Comparison of ENCODE assay signal across 35 cellular contexts in the genomic region with DNA sequence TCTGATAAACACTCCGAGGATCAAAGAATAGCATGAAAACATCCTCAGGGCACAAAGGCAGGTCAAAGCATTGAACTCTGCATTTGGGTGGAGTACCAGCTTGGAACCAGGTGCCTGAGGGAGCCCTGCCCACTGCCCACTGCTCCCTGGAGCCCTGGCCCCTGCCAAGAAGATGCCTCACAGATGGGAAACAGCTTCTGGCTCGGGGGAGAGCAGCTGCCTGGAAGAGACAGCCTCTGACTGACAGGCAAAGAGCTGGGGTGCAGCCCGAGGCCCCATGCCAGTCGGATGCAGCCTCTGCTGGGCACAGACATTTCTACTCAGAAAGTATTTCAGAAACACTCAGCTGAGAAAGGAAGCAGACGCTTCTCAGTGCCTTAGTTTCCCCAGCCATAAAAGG. TPM values are rescaled to one million over a fixed set of nuclear protein-coding genes. Genes with fewer than 3 reads are reported as not detected.
DNase-seq lines count a peak whose midpoint lies in the region; ATAC-seq, FAIRE-seq and TF ChIP-seq lines count a peak whose summit lies in the region.
"Had no signal": no experiment of that assay in that cellular context is flagged by ENCODE, and none has a peak within 500 bp of the region (broad histone marks: within the 10 kb centered on the region; RNA-seq: fewer than 3 reads in every experiment).

No MANE protein-coding gene starts in this region.

- TF ChIP-seq CTCF in lower lobe of right lung (IDR thresholded peaks at IDR 0.05) (no peak), brain microvascular endothelial cell (IDR thresholded peaks at IDR 0.05; ENCODE audit: low read depth, low read length, missing control alignments) (no peak)

- no peak overlapping the region for H3K27ac ChIP-seq in lower lobe of right lung
- no peak overlapping the region for H3K27ac ChIP-seq in skeletal muscle tissue (ENCODE audit: low read depth, low read length)
- no peak overlapping the region for H3K27ac ChIP-seq in brain microvascular endothelial cell
- H3K27ac ChIP-seq: ascending aorta, cardiac muscle cell, esophagus muscularis mucosa, neutrophil, PC-9, VCaP had no signal

- DNase-seq in NCI-H2171 treated with DMSO at 0.1 percent for 48 hours (lab: John Stamatoyannopoulos, UW) (peak; percentile 61), NCI-H2171 (lab: John Stamatoyannopoulos, UW) (no peak), NCI-H69 (lab: John Stamatoyannopoulos, UW) (peak; percentile 84), lower lobe of right lung (peak; percentile 19), RCC 7860 (ENCODE audit: low spot score) (no peak), brain microvascular endothelial cell (no peak), NCI-H2196 (lab: John Stamatoyannopoulos, UW; ENCODE audit: unreplicated experiment) (no peak)
- DNase-seq: activated CD4-positive, alpha-beta T cell treated with anti-CD3 and anti-CD28 coated beads, Interleukin-2, amount 10 ng/mL, durations not matched to agents 24 days and 14 days; activated gamma-delta T cell treated with Interleukin-2 at 50 U/mL for 16 hours; activated naive CD8-positive, alpha-beta T cell treated with anti-CD3 and anti-CD28 coated beads, Interleukin-2, amount 10 ng/mL, durations not matched to agents 7 days and 5 days; activated T-cell treated with anti-CD3 and anti-CD28 coated beads, Interleukin-2, amount 50 U/mL, for 1 hour; Calu3; CD4-positive, CD25-positive, alpha-beta regulatory T cell; DND-41; foreskin fibroblast; GOT3; midbrain; naive B cell; NCI-H1436 treated with DMSO at 0.1 percent for 48 hours; NCI-H524 treated with DMSO at 0.1 percent for 48 hours; PC-9; substantia nigra; T1000 had no signal

- H3K36me3 ChIP-seq in lower lobe of right lung (no peaks in the 10 kb centered on the region), skeletal muscle tissue (ENCODE audit: control insufficient read depth in 3 of 3, insufficient read depth in 3 of 3, low read length in 3 of 3) (no peaks in the 10 kb centered on the region), brain microvascular endothelial cell (replicated peaks) (no peaks in the 10 kb centered on the region)
- H3K36me3 ChIP-seq: ascending aorta, cardiac muscle cell, esophagus muscularis mucosa, neutrophil had no signal

- in situ Hi-C loops in brain microvascular endothelial cell (cut with HindIII; ENCODE audit: low pct_ligation_motif_present, low sequenced_read_pairs): no loop called here

- intact Hi-C loops in lower lobe of right lung (cut with DNase I): no loop called here

- H3K9ac ChIP-seq in skeletal muscle tissue (ENCODE audit: low read depth in 1 of 3, low read length in 3 of 3): peak overlapping the region in 2 of 3 donors; percentile 40

- H3K4me3 ChIP-seq in lower lobe of right lung (no peak overlapping the region), skeletal muscle tissue (ENCODE audit: low read length in 3 of 3) (no peak overlapping the region), brain microvascular endothelial cell (ENCODE audit: low read depth, low read length) (no peak overlapping the region)
- H3K4me3 ChIP-seq: ascending aorta, cardiac muscle cell, esophagus muscularis mucosa, PC-9 had no signal

- ATAC-seq in lower lobe of right lung: no peak
- ATAC-seq: stimulated activated memory B cell treated with anti-CD40 and anti-IgM and Interleukin-4, amounts not matched to agents 10 μg/mL and 1 μg/mL and 100 μg/mL, for 72 hours had no signal

- H3K4me1 ChIP-seq in lower lobe of right lung (no peaks in the 10 kb centered on the region), skeletal muscle tissue (ENCODE audit: control insufficient read depth in 3 of 3, insufficient read depth in 3 of 3, low read length in 3 of 3) (peaks cover 10 to 20% (median 11%) of the 10 kb centered on the region in 3 donors)
- H3K4me1 ChIP-seq: ascending aorta, esophagus muscularis mucosa had no signal

- no peak for FAIRE-seq in RCC 7860 (lab: Jason Lieb, UNC)
- FAIRE-seq: endometrium, islet of Langerhans had no signal

- H3K9me3 ChIP-seq in lower lobe of right lung: no peaks in the 10 kb centered on the region
- H3K9me3 ChIP-seq in skeletal muscle tissue (ENCODE audit: control insufficient read depth in 3 of 3, low read length in 3 of 3): no peaks in the 10 kb centered on the region
- H3K9me3 ChIP-seq: ascending aorta, esophagus muscularis mucosa, neutrophil had no signal

- H3K27me3 ChIP-seq in lower lobe of right lung (ENCODE audit: low read depth) (no peaks in the 10 kb centered on the region), skeletal muscle tissue (ENCODE audit: control insufficient read depth in 3 of 3, insufficient read depth in 3 of 3, low read length in 3 of 3) (peaks cover 0 to 4% (median 0%) of the 10 kb centered on the region in 3 donors), brain microvascular endothelial cell (replicated peaks) (no peaks in the 10 kb centered on the region)
- H3K27me3 ChIP-seq: ascending aorta, cardiac muscle cell, esophagus muscularis mucosa, neutrophil had no signal

RNA-seq across cellular contexts. Expression of a gene that starts 13.2 kb away (rescaled TPM):
- total RNA-seq in lower lobe of right lung (not detected), skeletal muscle tissue (not detected)
- total RNA-seq: activated CD4-positive, alpha-beta T cell treated with anti-CD3 and anti-CD28 coated beads, Interleukin-2, amount 10 ng/mL, durations not matched to agents 24 days and 14 days; activated CD8-positive, alpha-beta memory T cell treated with anti-CD3 and anti-CD28 coated beads for 36 hours; activated naive CD8-positive, alpha-beta T cell treated with anti-CD3 and anti-CD28 coated beads, Interleukin-2, amount 10 ng/mL, durations not matched to agents 7 days and 5 days; ascending aorta; Calu3; CD4-positive, CD25-positive, alpha-beta regulatory T cell; liver; PC-9; urinary bladder had no signal

Comparison
In these comparisons a context has a peak if more than half of its experiments do, and no peak if none do; other contexts are left out.
1. DNase-seq: peak in NCI-H2171 treated with DMSO at 0.1 percent for 48 hours (single experiment), NCI-H69 (single experiment) and lower lobe of right lung (single experiment); none in NCI-H2171 (single experiment), RCC 7860 (single experiment), brain microvascular endothelial cell (single experiment) and NCI-H2196 (single experiment).